In the genomic region with DNA sequence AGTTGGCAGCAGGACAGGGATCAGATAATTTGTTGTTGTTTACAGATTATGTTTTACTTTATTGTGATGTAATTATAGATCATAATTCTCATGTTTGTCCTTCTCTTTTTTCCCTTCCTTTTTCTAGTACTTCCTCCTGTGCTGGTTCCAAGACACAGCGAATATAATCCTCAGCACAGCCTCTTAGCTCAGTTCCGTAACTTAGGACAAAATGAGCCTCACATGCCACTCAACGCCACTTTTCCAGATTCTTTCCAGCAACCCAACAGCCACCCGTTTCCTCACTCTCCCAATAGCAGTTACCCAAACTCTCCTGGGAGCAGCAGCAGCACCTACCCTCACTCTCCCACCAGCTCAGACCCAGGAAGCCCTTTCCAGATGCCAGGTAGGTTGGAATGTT, we compare ENCODE assay signal across 20 cellular contexts. TPM values are rescaled to one million over a fixed set of nuclear protein-coding genes. Genes with fewer than 3 reads are reported as not detected.
DNase-seq lines count a peak whose midpoint lies in the region; ATAC-seq and TF ChIP-seq lines count a peak whose summit lies in the region.
"Had no signal": no experiment of that assay in that cellular context is flagged by ENCODE, and none has a peak within 500 bp of the region (broad histone marks: within the 10 kb centered on the region; RNA-seq: fewer than 3 reads in every experiment).

No MANE protein-coding gene starts in this region.

- H3K9me3 ChIP-seq in GM23248 (ENCODE audit: low read depth) (no peaks in the 10 kb centered on the region), SJCRH30 (replicated peaks) (no peaks in the 10 kb centered on the region)

- H3K27ac ChIP-seq in GM23248 (no peak overlapping the region), SJCRH30 (no peak overlapping the region)

- no peaks in the 10 kb centered on the region for H3F3A ChIP-seq in GM23248 (ENCODE audit: insufficient read depth)

- H3K4me3 ChIP-seq in GM23248 (no peak overlapping the region), SJCRH30 (no peak overlapping the region)

- in situ Hi-C loops in GM23248 (cut with MboI), result no loop called here

- DNase-seq in left ventricle myocardium superior, result no peak
- DNase-seq in Right ventricle myocardium superior, result no peak
- no peak for DNase-seq in mesothelial cell of epicardium (ENCODE audit: low spot score in 2 of 2, unreplicated experiment in 2 of 2)
- no peak for DNase-seq in GM23248
- no peak for DNase-seq in COR-L47 (lab: John Stamatoyannopoulos, UW)
- no peak for DNase-seq in NCI-H524 (lab: John Stamatoyannopoulos, UW)
- no peak for DNase-seq in SJCRH30
- DNase-seq: Calu3; CD4-positive, CD25-positive, alpha-beta regulatory T cell; DMS79 treated with DMSO at 0.1 percent for 48 hours; GF-D8; GOT3; MV-4-11; NCI-H1417 treated with DMSO at 0.1 percent for 48 hours; NCI-H2029 treated with DMSO at 0.1 percent for 48 hours; NCI-H226; NK-92 treated with Interleukin-12 subunit alpha and Interleukin-12 subunit beta, amount 100 ng/mL, for 24 hours; PC-3 had no signal

- H3K27ac Mint-ChIP-seq in brain (peak overlapping the region; percentile 12 to 93 (median 61)), mesothelial cell of epicardium (peak overlapping the region; percentile 41)
- H3K27ac Mint-ChIP-seq: CD4-positive, CD25-positive, alpha-beta regulatory T cell; IgD-negative memory B cell had no signal

- H3K4me1 ChIP-seq in GM23248 (ENCODE audit: insufficient read depth), result no peaks in the 10 kb centered on the region
- peaks cover 14% of the 10 kb centered on the region for H3K4me1 ChIP-seq in SJCRH30

- H3K79me2 ChIP-seq in GM23248 (ENCODE audit: insufficient read depth), result peaks cover 17% of the 10 kb centered on the region; the same call in 1 of the 2 replicates

- peaks cover 2% of the 10 kb centered on the region; the same call in 1 of the 2 replicates for H4K20me1 ChIP-seq in GM23248 (ENCODE audit: insufficient read depth)

- H3K36me3 ChIP-seq in GM23248 (ENCODE audit: low read depth) (peaks cover 10% of the 10 kb centered on the region; the same call in 1 of the 2 replicates), SJCRH30 (no peaks in the 10 kb centered on the region)

- H3K27me3 ChIP-seq in GM23248 (replicated peaks; ENCODE audit: insufficient read depth) (no peaks in the 10 kb centered on the region), SJCRH30 (no peaks in the 10 kb centered on the region)

- no peaks in the 10 kb centered on the region for H3K9me3 Mint-ChIP-seq in brain
- H3K9me3 Mint-ChIP-seq in mesothelial cell of epicardium, result no peaks in the 10 kb centered on the region
- H3K9me3 Mint-ChIP-seq: IgD-negative memory B cell had no signal

- intact Hi-C loops in left ventricle myocardium superior (cut with micrococcal nuclease), result no loop called here
- intact Hi-C loops in Right ventricle myocardium superior (cut with DNase I), result no loop called here

- H3K27me3 Mint-ChIP-seq in brain (peaks cover 3% of the 10 kb centered on the region), mesothelial cell of epicardium (ENCODE audit: low read depth) (no peaks in the 10 kb centered on the region)

- no peak overlapping the region for H3K9ac ChIP-seq in GM23248

- TF ChIP-seq CTCF in brain (conservative IDR thresholded peaks at IDR 0.05), result no peak
- no peak for TF ChIP-seq CTCF in mesothelial cell of epicardium (IDR thresholded peaks at IDR 0.05; ENCODE audit: unreplicated experiment)

- WGBS in GM23248 (ENCODE audit: low coverage in 1 of 2, low lambda C conversion rate in 2 of 2, missing lambda C conversion rate in 2 of 2), 2 experiments, result 89 to 98% methylated on average over 4 of the region's 4 CpGs

- peaks cover 79% of the 10 kb centered on the region for H3K4me1 Mint-ChIP-seq in brain
- H3K4me1 Mint-ChIP-seq in mesothelial cell of epicardium, result peaks cover 25% of the 10 kb centered on the region
- H3K4me1 Mint-ChIP-seq: CD4-positive, CD25-positive, alpha-beta regulatory T cell had no signal

- H3K4me3 Mint-ChIP-seq in brain, result peak overlapping the region in 3 of 5 experiments; percentile 10 to 44 (median 19)
- H3K4me3 Mint-ChIP-seq in mesothelial cell of epicardium, result no peak overlapping the region
- H3K4me3 Mint-ChIP-seq: CD4-positive, CD25-positive, alpha-beta regulatory T cell; IgD-negative memory B cell had no signal

- peaks cover 32% of the 10 kb centered on the region for H3K36me3 Mint-ChIP-seq in brain
- peaks cover 14% of the 10 kb centered on the region for H3K36me3 Mint-ChIP-seq in mesothelial cell of epicardium
- H3K36me3 Mint-ChIP-seq: CD4-positive, CD25-positive, alpha-beta regulatory T cell; IgD-negative memory B cell had no signal

- no peak overlapping the region for H2AFZ ChIP-seq in GM23248

- no peaks in the 10 kb centered on the region for H3K9me2 ChIP-seq in GM23248 (ENCODE audit: insufficient read depth)

- no peak overlapping the region for H3K4me2 ChIP-seq in GM23248 (ENCODE audit: unreplicated experiment)

- ATAC-seq in left ventricle myocardium superior (peak; percentile 21), Right ventricle myocardium superior (ENCODE audit: poor library complexity) (no peak)
- ATAC-seq: PC-3 had no signal

RNA-seq across cellular contexts. Expression of gene SMAD1, which starts 58.0 kb away (rescaled TPM):
- total RNA-seq in left ventricle myocardium superior (12.5 TPM), Right ventricle myocardium superior (8.9 TPM), mesothelial cell of epicardium (35.6 to 40.5 TPM (median 38.4 TPM) in 3 replicates)
- polyA plus RNA-seq in brain (ENCODE audit: insufficient read depth, low read depth, low replicate concordance) (12.8 TPM), GM23248 (2016; fragmentation: Nextera tagmentation; extraction: Ambion mirVana) (17.8 and 20.2 TPM in 2 replicates)
- total RNA-seq in GM23248 (2014; rRNA removed; shearing (Covaris generic)), result 24.0 and 24.9 TPM in 2 replicates
- 19.5 and 28.9 TPM in 2 replicates for total RNA-seq in SJCRH30 (2014; rRNA removed; shearing (Covaris generic))
- polyA plus RNA-seq: IgD-negative memory B cell had no signal
